In genomic region chr1:94768046-94768445, GRCh38 we compare ENCODE assay signal across 19 cellular contexts. TPM values are rescaled to one million over a fixed set of nuclear protein-coding genes. Genes with fewer than 3 reads are reported as not detected.
"Had no signal": no experiment of that assay in that cellular context is flagged by ENCODE, and none has a peak within 500 bp of the region (broad histone marks: within the 10 kb centered on the region; RNA-seq: fewer than 3 reads in every experiment).

No MANE protein-coding gene starts in this region.

- H3K4me3 ChIP-seq: adrenal gland, gastroesophageal sphincter, heart right ventricle, left ventricle myocardium inferior, right atrium auricular region, tibial nerve, vagina had no signal

- H3K36me3 Mint-ChIP-seq: activated naive CD4-positive, alpha-beta T cell treated with anti-CD3 and anti-CD28 coated beads, Interleukin-2, amount 50 U/mL, for 72 hours had no signal

- H3K4me3 Mint-ChIP-seq: activated CD4-positive, alpha-beta T cell treated with anti-CD3 and anti-CD28 coated beads for 36 hours; stimulated activated naive CD8-positive, alpha-beta T cell treated with anti-CD3 and anti-CD28 coated beads, Interleukin-15, Interleukin-2, amounts not matched to agents 100 ng/mL and 50 ng/mL, for 24 hours; WTC11 had no signal

- DNase-seq: activated CD4-positive, alpha-beta T cell treated with anti-CD3 and anti-CD28 coated beads for 36 hours; activated CD4-positive, alpha-beta T cell treated with anti-CD3 and anti-CD28 coated beads, Interleukin-2, amount 50 U/mL, for 48 hours; activated gamma-delta T cell treated with Interleukin-2 at 50 U/mL for 16 hours; adrenal gland; cerebellar nuclear complex; cortex of kidney; heart right ventricle; left ventricle myocardium inferior; mammary epithelial cell; midbrain; stimulated activated CD4-positive, alpha-beta T cell treated with anti-CD3 and anti-CD28 coated beads, Interleukin-2, amount 100 ng/mL, for 24 hours had no signal

- H3K27me3 Mint-ChIP-seq: activated CD4-positive, alpha-beta T cell treated with anti-CD3 and anti-CD28 coated beads for 36 hours; progenitor cell of endocrine pancreas had no signal

- ATAC-seq: activated CD4-positive, alpha-beta T cell treated with anti-CD3 and anti-CD28 coated beads for 36 hours; activated naive CD4-positive, alpha-beta T cell treated with anti-CD3 and anti-CD28 coated beads, Interleukin-2, amount 50 U/mL, for 72 hours; gastroesophageal sphincter; heart right ventricle; WTC11 had no signal

- H3K27ac Mint-ChIP-seq: activated CD4-positive, alpha-beta T cell treated with anti-CD3 and anti-CD28 coated beads for 36 hours; activated naive CD4-positive, alpha-beta T cell treated with anti-CD3 and anti-CD28 coated beads, Interleukin-2, amount 50 U/mL, for 72 hours; progenitor cell of endocrine pancreas; stimulated activated naive CD8-positive, alpha-beta T cell treated with anti-CD3 and anti-CD28 coated beads, Interleukin-15, Interleukin-2, amounts not matched to agents 100 ng/mL and 50 ng/mL, for 24 hours; WTC11 had no signal

- H3K36me3 ChIP-seq: adrenal gland, gastroesophageal sphincter, heart right ventricle, left ventricle myocardium inferior, right atrium auricular region, tibial nerve, vagina had no signal

- H3K27ac ChIP-seq: adrenal gland, gastroesophageal sphincter, heart right ventricle, left ventricle myocardium inferior, right atrium auricular region, tibial nerve, vagina had no signal

- H3K27me3 ChIP-seq: adrenal gland, gastroesophageal sphincter, heart right ventricle, right atrium auricular region, tibial nerve, vagina had no signal

- H3K9me3 ChIP-seq: adrenal gland, gastroesophageal sphincter, right atrium auricular region, tibial nerve, vagina had no signal

- H3K4me1 ChIP-seq: adrenal gland, gastroesophageal sphincter, left ventricle myocardium inferior, right atrium auricular region, tibial nerve, vagina had no signal

RNA-seq across cellular contexts. Expression of gene SLC44A3, which starts 52.1 kb away (rescaled TPM):
- total RNA-seq: activated CD4-positive, alpha-beta T cell treated with anti-CD3 and anti-CD28 coated beads for 36 hours; activated naive CD4-positive, alpha-beta T cell treated with anti-CD3 and anti-CD28 coated beads, Interleukin-2, amount 50 U/mL, for 72 hours had no signal
